ENCODE assay signal across 21 cellular contexts in the genomic region with DNA sequence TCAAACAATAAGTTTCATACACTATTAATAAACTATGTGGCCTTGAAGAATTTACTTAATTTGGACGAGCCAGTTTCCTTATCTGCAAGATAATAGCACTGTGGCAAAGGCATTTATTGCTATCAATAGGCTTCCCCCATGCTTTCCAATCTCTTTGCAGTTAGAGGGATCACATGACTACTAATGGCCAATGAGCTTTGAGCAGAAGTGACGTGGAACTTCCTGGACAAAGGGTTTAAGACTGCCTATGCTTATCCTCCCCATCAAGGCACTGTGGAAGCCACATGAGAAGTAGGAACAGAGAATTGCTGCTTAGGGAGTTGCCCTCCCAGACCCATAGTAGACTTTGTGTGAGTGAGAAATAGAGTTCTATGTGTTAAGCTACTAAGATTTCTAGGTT. TPM values are rescaled to one million over a fixed set of nuclear protein-coding genes. Genes with fewer than 3 reads are reported as not detected.
DNase-seq lines count a peak whose midpoint lies in the region; ATAC-seq, FAIRE-seq and TF ChIP-seq lines count a peak whose summit lies in the region.
"Had no signal": no experiment of that assay in that cellular context is flagged by ENCODE, and none has a peak within 500 bp of the region (broad histone marks: within the 10 kb centered on the region; RNA-seq: fewer than 3 reads in every experiment).

No MANE protein-coding gene starts in this region.

- FAIRE-seq in HepG2 (lab: Jason Lieb, UNC) = no peak
- FAIRE-seq in K562 (lab: Jason Lieb, UNC) = peak; percentile 29
- FAIRE-seq: endometrium, frontal cortex, pancreas had no signal

- H3K4me1 ChIP-seq in HepG2 (ENCODE audit: insufficient read depth, low read length) = no peaks in the 10 kb centered on the region
- H3K4me1 ChIP-seq in right lobe of liver = no peaks in the 10 kb centered on the region
- H3K4me1 ChIP-seq in OCI-LY3 (ENCODE audit: low read length) = peaks cover 27% of the 10 kb centered on the region
- H3K4me1 ChIP-seq in K562 (replicated peaks in 1 of 2; ENCODE audit: control insufficient read depth in 2 of 2, insufficient read depth in 2 of 2, low read length in 2 of 2) = no peaks in the 10 kb centered on the region; a peak in 1 of 5 replicates
- H3K4me1 ChIP-seq: left lung, pancreas, vagina had no signal

- WGBS in HepG2 (ENCODE audit: low lambda C conversion rate) = 24% methylated on average over 2 of the region's 2 CpGs
- 39% methylated on average over 1 of the region's 2 CpGs for WGBS in right lobe of liver (ENCODE audit: insufficient coverage, low coverage, low lambda C conversion rate, missing lambda C conversion rate)
- WGBS in K562 (ENCODE audit: insufficient coverage, low coverage, missing lambda C conversion rate) = 27% methylated on average over 2 of the region's 2 CpGs

- no peak overlapping the region for H2AFZ ChIP-seq in HepG2 (ENCODE audit: low read length)
- H2AFZ ChIP-seq in OCI-LY3 (ENCODE audit: low read depth, low read length) = peak overlapping the region; percentile 81
- peak overlapping the region; percentile 37 for H2AFZ ChIP-seq in K562 (ENCODE audit: low read depth, low read length)

- no peak overlapping the region for H3K27ac ChIP-seq in HepG2 (ENCODE audit: extremely low read length, insufficient read depth, low read length)
- no peak overlapping the region for H3K27ac ChIP-seq in right lobe of liver
- H3K27ac ChIP-seq in OCI-LY3 (ENCODE audit: low read length) = no peak overlapping the region
- no peak overlapping the region for H3K27ac ChIP-seq in K562 (ENCODE audit: extremely low read depth, low read depth, low read length)
- H3K27ac ChIP-seq: left lung, pancreas, vagina had no signal

- H3K27me3 ChIP-seq in HepG2 (ENCODE audit: control insufficient read depth in 1 of 2, insufficient read depth in 2 of 2, low read length in 2 of 2) (0 out of 5 replicates have a peak, but pooled peaks cover 0 to 6% of the 10 kb centered on the region in 2 experiments), right lobe of liver (no peaks in the 10 kb centered on the region), OCI-LY3 (ENCODE audit: low read depth, low read length) (no peaks in the 10 kb centered on the region), K562 (ENCODE audit: control insufficient read depth in 2 of 2, insufficient read depth in 2 of 2, low read length in 2 of 2) (no peaks in the 10 kb centered on the region)
- H3K27me3 ChIP-seq: left lung, pancreas, vagina had no signal

- no peaks in the 10 kb centered on the region for H4K20me1 ChIP-seq in HepG2 (ENCODE audit: insufficient read depth, low read length)
- H4K20me1 ChIP-seq in OCI-LY3 (ENCODE audit: insufficient read depth, low read length) = no peaks in the 10 kb centered on the region
- no peaks in the 10 kb centered on the region for H4K20me1 ChIP-seq in K562 (replicated peaks; ENCODE audit: control insufficient read depth, insufficient read depth, low read length)

- TF ChIP-seq EP300 in HepG2 (IDR thresholded peaks at IDR 0.05; ENCODE audit: low read depth in 2 of 2, low read length in 2 of 2) = no peak
- TF ChIP-seq EP300 in HepG2 (CRISPR knock-in tag; IDR thresholded peaks at IDR 0.05; ENCODE audit: borderline replicate concordance) = no peak
- no peak for TF ChIP-seq EP300 in K562 (IDR thresholded peaks at IDR 0.05; ENCODE audit: low read length)

- H3K4me2 ChIP-seq in HepG2 (ENCODE audit: low read depth, low read length) = 0 out of 2 replicates have a peak overlapping the region, but pooled peaks have one; percentile 2
- peak overlapping the region; percentile 14; the same call in 1 of the 2 replicates for H3K4me2 ChIP-seq in OCI-LY3 (ENCODE audit: low read length)
- H3K4me2 ChIP-seq in K562 (ENCODE audit: insufficient read depth, low read length) = no peak overlapping the region

- H3K9me1 ChIP-seq in K562 (ENCODE audit: control insufficient read depth, insufficient read depth, low read length) = no peaks in the 10 kb centered on the region

- CTCF ChIA-PET in HepG2 (lab: Yijun Ruan, JAX; ENCODE audit: low intra/inter-chr PET ratio, low total read pairs) (no interaction called here), K562 (lab: Yijun Ruan, JAX; ENCODE audit: low intra/inter-chr PET ratio) (no interaction called here)

- no peaks in the 10 kb centered on the region for H3K36me3 ChIP-seq in HepG2 (replicated peaks in 1 of 2; ENCODE audit: control insufficient read depth in 1 of 2, insufficient read depth in 2 of 2, low read length in 2 of 2)
- H3K36me3 ChIP-seq in right lobe of liver = no peaks in the 10 kb centered on the region
- no peaks in the 10 kb centered on the region for H3K36me3 ChIP-seq in OCI-LY3 (replicated peaks; ENCODE audit: low read depth, low read length)
- no peaks in the 10 kb centered on the region for H3K36me3 ChIP-seq in K562 (ENCODE audit: control insufficient read depth, insufficient read depth, low read length)
- H3K36me3 ChIP-seq: left lung, pancreas, vagina had no signal

- no peak overlapping the region for H3K9ac ChIP-seq in HepG2 (ENCODE audit: insufficient read depth, low read depth, low read length)
- H3K9ac ChIP-seq in OCI-LY3 (ENCODE audit: low read length) = no peak overlapping the region
- no peak overlapping the region for H3K9ac ChIP-seq in K562 (ENCODE audit: insufficient read depth in 1 of 2, low read depth in 2 of 2, low read length in 2 of 2)

- intact Hi-C loops in HepG2 (cut with micrococcal nuclease; ENCODE audit: unreplicated experiment) = no loop called here
- intact Hi-C loops in right lobe of liver (cut with DNase I) = no loop called here
- intact Hi-C loops in K562 (cut with micrococcal nuclease) = no loop called here

- no peak for TF ChIP-seq RAD21 in HepG2 (CRISPR knock-in tag; IDR thresholded peaks at IDR 0.05)
- TF ChIP-seq RAD21 in K562 (CRISPR knock-in tag; conservative IDR thresholded peaks at IDR 0.05 in 1 of 2, IDR thresholded peaks at IDR 0.05 in 1 of 2) = no peak

- in situ Hi-C loops in HepG2 (cut with HindIII; ENCODE audit: extremely low pct_ligation_motif_present, low pct_unique_long_range_greater_than_20kb) (no loop called here), K562 (cut with MboI) (no loop called here)

- DNase-seq in HepG2 (ENCODE audit: low spot score) (no peak), right lobe of liver (no peak), K562 (ENCODE audit: extremely low read depth in 1 of 4, low spot score in 3 of 4) (peak; percentile 34 to 62 (median 56)), cerebellar nuclear complex (lab: John Stamatoyannopoulos, UW) (no peak), AML-193 (lab: John Stamatoyannopoulos, UW) (no peak), left lobe of liver (ENCODE audit: low spot score) (no peak)
- DNase-seq: activated gamma-delta T cell; amygdala; COR-L47; GF-D8; HFFc6; left lung; NCI-H1436 treated with DMSO at 0.1 percent for 48 hours; NCI-H226; pancreas; stimulated activated CD4-positive, alpha-beta T cell treated with anti-CD3 and anti-CD28 coated beads, Interleukin-2, amount 100 ng/mL, for 48 hours had no signal

- no peaks in the 10 kb centered on the region for H3K9me3 ChIP-seq in HepG2 (ENCODE audit: low read length)
- no peaks in the 10 kb centered on the region for H3K9me3 ChIP-seq in right lobe of liver
- H3K9me3 ChIP-seq in OCI-LY3 (ENCODE audit: insufficient read depth, low read length) = no peaks in the 10 kb centered on the region
- no peaks in the 10 kb centered on the region for H3K9me3 ChIP-seq in K562 (replicated peaks; ENCODE audit: control insufficient read depth, insufficient read depth, low read depth, low read length)
- H3K9me3 ChIP-seq: left lung, pancreas, vagina had no signal

- TF ChIP-seq POLR2A in HepG2 (IDR thresholded peaks at IDR 0.05; ENCODE audit: insufficient read depth in 1 of 2, low read depth in 2 of 2, low read length in 2 of 2) (no peak), right lobe of liver (IDR thresholded peaks at IDR 0.05) (no peak), K562 (conservative IDR thresholded peaks at IDR 0.05) (no peak)

- BruUV-seq in HepG2 (replicated peaks; lab: Mats Ljungman, UMichigan) = no TSS peak
- no TSS peak for BruUV-seq in K562 (replicated peaks; lab: Mats Ljungman, UMichigan)

- POLR2A ChIA-PET in HepG2 (lab: Yijun Ruan, JAX) (no interaction called here), K562 (lab: Yijun Ruan, JAX) (no interaction called here)

- H3K4me3 ChIP-seq in HepG2 (replicated peaks in 1 of 3; ENCODE audit: insufficient read depth in 1 of 3, low read depth in 2 of 3, low read length in 3 of 3) (no peak overlapping the region), right lobe of liver (no peak overlapping the region), OCI-LY3 (ENCODE audit: low read length) (no peak overlapping the region), K562 (no peak overlapping the region)
- H3K4me3 ChIP-seq: left lung, pancreas, vagina had no signal

- TF ChIP-seq CTCF in HepG2 (CRISPR knock-in tag; IDR thresholded peaks at IDR 0.05) = no peak
- TF ChIP-seq CTCF in right lobe of liver (IDR thresholded peaks at IDR 0.05) = no peak
- TF ChIP-seq CTCF in OCI-LY3 (IDR thresholded peaks at IDR 0.05; ENCODE audit: low read depth, low read length) = no peak
- no peak for TF ChIP-seq CTCF in K562 (IDR thresholded peaks at IDR 0.05 in 2 of 3, conservative IDR thresholded peaks at IDR 0.05 in 1 of 3; ENCODE audit: insufficient read depth in 2 of 3, low read depth in 1 of 3, low read length in 3 of 3)

- ATAC-seq in HepG2 (no peak), right lobe of liver (no peak), K562 (peak; percentile 77), GM21717 (IDR thresholded peaks at IDR 0.05; ENCODE audit: unreplicated experiment) (no peak), left lobe of liver (no peak)
- ATAC-seq: left lung, pancreas had no signal

- no peaks in the 10 kb centered on the region for H3K79me2 ChIP-seq in HepG2 (ENCODE audit: insufficient read depth, low read length)
- H3K79me2 ChIP-seq in OCI-LY3 (ENCODE audit: low read length) = no peaks in the 10 kb centered on the region
- H3K79me2 ChIP-seq in K562 (ENCODE audit: control insufficient read depth, insufficient read depth, low read length) = no peaks in the 10 kb centered on the region

RNA-seq across cellular contexts. Expression of a gene that starts 16.7 kb away (rescaled TPM):
- total RNA-seq in HepG2 (2016; rRNA removed; fragmentation: Illumina TruSeq; extraction: Trizol) (11.4 and 19.4 TPM in 2 replicates), right lobe of liver (10 to 100 TPM in 3 of 6 experiments, 1 to 10 TPM in 3; 5.5 to 19.6 (median 10.8) TPM), K562 (2014; rRNA removed) (1.3 and 1.6 TPM in 2 replicates), K562 (2014; rRNA removed; fragmentation: Illumina TruSeq; extraction: Trizol) (4.1 and 4.3 TPM in 2 replicates), K562 (2015; rRNA removed; fragmentation: Illumina TruSeq; extraction: Trizol) (4.0 and 4.3 TPM in 2 replicates), K562 (2021) (5.1 and 6.5 TPM in 2 replicates), left lobe of liver (6.8 TPM)
- 0.91 and 1.2 TPM in 2 replicates for total RNA-seq in HepG2 (2016; cell fraction: cytosol; rRNA removed; fragmentation: Illumina TruSeq; extraction: Trizol; ENCODE audit: low read depth)
- 10.6 and 18.6 TPM in 2 replicates for total RNA-seq in HepG2 (2016; cell fraction: insoluble cytoplasmic fraction; rRNA removed; fragmentation: Illumina TruSeq; extraction: Trizol)
- total RNA-seq in HepG2 (2016; cell fraction: membrane; rRNA removed; fragmentation: Illumina TruSeq; extraction: Trizol) = 6.8 and 7.8 TPM in 2 replicates
- 17.8 and 18.6 TPM in 2 replicates for total RNA-seq in HepG2 (2016; cell fraction: nucleus; rRNA removed; fragmentation: Illumina TruSeq; extraction: Trizol)
- polyA plus RNA-seq in HepG2 (2011; rRNA removed) (9.7 and 11.7 TPM in 2 replicates), K562 (2011; rRNA removed) (4.5 and 4.8 TPM in 2 replicates), K562 (2014; fragmentation: Illumina TruSeq; extraction: Trizol) (3.6 and 3.9 TPM in 2 replicates), K562 (2014; fragmentation: Nextera tagmentation; extraction: Ambion mirVana) (1 to 10 TPM in 1 of 2 experiments, under 1 TPM in 1; 0.87 to 1.2 TPM), K562 (2014; rRNA removed) (1.8 and 2.6 TPM in 2 replicates)
- 7.1 and 7.5 TPM in 2 replicates for polyA plus RNA-seq in HepG2 (2011; cell fraction: cytosol; rRNA removed)
- 7.9 and 8.6 TPM in 2 replicates for polyA plus RNA-seq in HepG2 (2011; cell fraction: nucleus; rRNA removed)
- polyA plus RNA-seq in HepG2 (2012) = 7.2 and 8.8 TPM in 2 replicates
- polyA plus RNA-seq in HepG2 (2016; cell fraction: cytosol; fragmentation: Illumina TruSeq; extraction: Trizol; ENCODE audit: low read depth) = 0.79 and 1.1 TPM in 2 replicates
- 19.4 and 19.5 TPM in 2 replicates for polyA plus RNA-seq in HepG2 (2016; cell fraction: insoluble cytoplasmic fraction; fragmentation: Illumina TruSeq; extraction: Trizol; ENCODE audit: low read depth)
- 3.4 and 3.7 TPM in 2 replicates for polyA plus RNA-seq in HepG2 (2016; cell fraction: membrane; fragmentation: Illumina TruSeq; extraction: Trizol; ENCODE audit: low read depth)
- polyA plus RNA-seq in HepG2 (2016; cell fraction: nucleus; fragmentation: Illumina TruSeq; extraction: Trizol; ENCODE audit: insufficient read depth, low read depth) = 16.4 and 17.0 TPM in 2 replicates
- polyA minus RNA-seq in HepG2 (2011; rRNA and poly(A)+ RNA removed; ENCODE audit: low replicate concordance) = 24.1 and 69.6 TPM in 2 replicates
- 25.8 and 27.9 TPM in 2 replicates for polyA minus RNA-seq in HepG2 (2011; cell fraction: cytosol; rRNA and poly(A)+ RNA removed)
- polyA minus RNA-seq in HepG2 (2011; cell fraction: nucleus; rRNA and poly(A)+ RNA removed) = 35.3 and 38.0 TPM in 2 replicates
- 4.6 and 8.5 TPM in 2 replicates for total RNA-seq in K562 (2011; cell fraction: chromatin; rRNA removed; ENCODE audit: low replicate concordance)
- total RNA-seq in K562 (2011; cell fraction: nucleolus; rRNA removed) = 5.2 and 5.5 TPM in 2 replicates
- 4.4 and 8.9 TPM in 2 replicates for total RNA-seq in K562 (2011; cell fraction: nucleoplasm; rRNA removed)
- 2.3 and 2.8 TPM in 2 replicates for polyA plus RNA-seq in K562 (2011; cell fraction: cytosol; rRNA removed)
- 1.8 and 3.4 TPM in 2 replicates for polyA plus RNA-seq in K562 (2011; cell fraction: nucleus; rRNA removed)
- 3.5 and 4.5 TPM in 2 replicates for polyA plus RNA-seq in K562 (2012)
- 11.3 and 12.6 TPM in 2 replicates for polyA minus RNA-seq in K562 (2011; rRNA and poly(A)+ RNA removed)
- 7.2 and 9.5 TPM in 2 replicates for polyA minus RNA-seq in K562 (2011; cell fraction: cytosol; rRNA and poly(A)+ RNA removed)
- polyA minus RNA-seq in K562 (2011; cell fraction: nucleus; rRNA and poly(A)+ RNA removed) = 3.5 and 4.1 TPM in 2 replicates

RNA-seq across cellular contexts. Expression of a gene that starts 59.9 kb away (rescaled TPM):
- total RNA-seq in HepG2 (2016; rRNA removed; fragmentation: Illumina TruSeq; extraction: Trizol) (11.4 and 20.4 TPM in 2 replicates), right lobe of liver (10 to 100 TPM in 3 of 6 experiments, 1 to 10 TPM in 3; 6.5 to 13.1 (median 11.2) TPM), K562 (2014; rRNA removed) (8.5 and 10.3 TPM in 2 replicates), K562 (2014; rRNA removed; fragmentation: Illumina TruSeq; extraction: Trizol) (19.4 and 24.5 TPM in 2 replicates), K562 (2015; rRNA removed; fragmentation: Illumina TruSeq; extraction: Trizol) (14.6 and 14.7 TPM in 2 replicates), K562 (2021) (15.5 and 17.2 TPM in 2 replicates), left lobe of liver (9.0 TPM)
- 1.7 and 1.8 TPM in 2 replicates for total RNA-seq in HepG2 (2016; cell fraction: cytosol; rRNA removed; fragmentation: Illumina TruSeq; extraction: Trizol; ENCODE audit: low read depth)
- 11.5 and 16.5 TPM in 2 replicates for total RNA-seq in HepG2 (2016; cell fraction: insoluble cytoplasmic fraction; rRNA removed; fragmentation: Illumina TruSeq; extraction: Trizol)
- 7.8 and 8.2 TPM in 2 replicates for total RNA-seq in HepG2 (2016; cell fraction: membrane; rRNA removed; fragmentation: Illumina TruSeq; extraction: Trizol)
- total RNA-seq in HepG2 (2016; cell fraction: nucleus; rRNA removed; fragmentation: Illumina TruSeq; extraction: Trizol) = 15.1 and 17.9 TPM in 2 replicates
- polyA plus RNA-seq in HepG2 (2011; rRNA removed) (4.6 and 5.7 TPM in 2 replicates), K562 (2011; rRNA removed) (12.0 and 17.9 TPM in 2 replicates), K562 (2014; fragmentation: Illumina TruSeq; extraction: Trizol) (10.8 and 11.7 TPM in 2 replicates), K562 (2014; fragmentation: Nextera tagmentation; extraction: Ambion mirVana) (1 to 10 TPM; 3.8 to 4.8 TPM), K562 (2014; rRNA removed) (5.6 and 7.7 TPM in 2 replicates)
- polyA plus RNA-seq in HepG2 (2011; cell fraction: cytosol; rRNA removed) = 1.9 and 3.7 TPM in 2 replicates
- 4.1 and 4.3 TPM in 2 replicates for polyA plus RNA-seq in HepG2 (2011; cell fraction: nucleus; rRNA removed)
- 10.5 and 14.0 TPM in 2 replicates for polyA plus RNA-seq in HepG2 (2012)
- polyA plus RNA-seq in HepG2 (2016; cell fraction: cytosol; fragmentation: Illumina TruSeq; extraction: Trizol; ENCODE audit: low read depth) = 0.44 and 0.45 TPM in 2 replicates
- 8.7 and 11.5 TPM in 2 replicates for polyA plus RNA-seq in HepG2 (2016; cell fraction: insoluble cytoplasmic fraction; fragmentation: Illumina TruSeq; extraction: Trizol; ENCODE audit: low read depth)
- polyA plus RNA-seq in HepG2 (2016; cell fraction: membrane; fragmentation: Illumina TruSeq; extraction: Trizol; ENCODE audit: low read depth) = 2.3 and 2.4 TPM in 2 replicates
- 9.7 and 10.7 TPM in 2 replicates for polyA plus RNA-seq in HepG2 (2016; cell fraction: nucleus; fragmentation: Illumina TruSeq; extraction: Trizol; ENCODE audit: insufficient read depth, low read depth)
- polyA minus RNA-seq in HepG2 (2011; rRNA and poly(A)+ RNA removed; ENCODE audit: low replicate concordance) = 4.0 and 7.4 TPM in 2 replicates
- 10.3 and 13.2 TPM in 2 replicates for polyA minus RNA-seq in HepG2 (2011; cell fraction: cytosol; rRNA and poly(A)+ RNA removed)
- polyA minus RNA-seq in HepG2 (2011; cell fraction: nucleus; rRNA and poly(A)+ RNA removed) = 36.6 and 37.7 TPM in 2 replicates
- 8.2 and 43.1 TPM in 2 replicates for total RNA-seq in K562 (2011; cell fraction: chromatin; rRNA removed; ENCODE audit: low replicate concordance)
- 3.2 and 4.7 TPM in 2 replicates for total RNA-seq in K562 (2011; cell fraction: nucleolus; rRNA removed)
- 8.1 and 11.2 TPM in 2 replicates for total RNA-seq in K562 (2011; cell fraction: nucleoplasm; rRNA removed)
- polyA plus RNA-seq in K562 (2011; cell fraction: cytosol; rRNA removed) = 1.8 and 4.4 TPM in 2 replicates
- 5.8 and 10.5 TPM in 2 replicates for polyA plus RNA-seq in K562 (2011; cell fraction: nucleus; rRNA removed)
- 9.5 and 10.6 TPM in 2 replicates for polyA plus RNA-seq in K562 (2012)
- polyA minus RNA-seq in K562 (2011; rRNA and poly(A)+ RNA removed) = 40.6 and 48.2 TPM in 2 replicates
- polyA minus RNA-seq in K562 (2011; cell fraction: cytosol; rRNA and poly(A)+ RNA removed) = 12.7 and 15.1 TPM in 2 replicates
- 12.8 and 28.8 TPM in 2 replicates for polyA minus RNA-seq in K562 (2011; cell fraction: nucleus; rRNA and poly(A)+ RNA removed)

Comparison
In these comparisons a context has a peak if more than half of its experiments do, and no peak if none do; other contexts are left out.
1. DNase-seq: peak in K562 (4 of 4); none in HepG2 (single experiment), right lobe of liver (0 of 3), cerebellar nuclear complex (0 of 2), AML-193 (0 of 2) and left lobe of liver (single experiment).